ENCODE assay signal across 17 cellular contexts in genomic region chr1:66292341-66292740, GRCh38.
A peak's percentile ranks its signal among the peaks of the same experiment; 100 is the strongest.
DNase-seq lines count a peak whose midpoint lies in the region; ATAC-seq, FAIRE-seq and TF ChIP-seq lines count a peak whose summit lies in the region.
"Had no signal": no experiment of that assay in that cellular context is flagged by ENCODE, and none has a peak within 500 bp of the region (broad histone marks: within the 10 kb centered on the region; RNA-seq: fewer than 3 reads in every experiment).

No MANE protein-coding gene starts in this region.

- H3K4me3 Mint-ChIP-seq in activated T-helper 17 cell treated with anti-CD3 and anti-CD28 coated beads, Interleukin-2, amount 50 U/mL, for 72 hours, result no peak overlapping the region
- H3K4me3 Mint-ChIP-seq: CD4-positive, alpha-beta memory T cell; IgD-negative memory B cell had no signal

- DNase-seq in GM12891 (ENCODE audit: insufficient read length, low spot score) (no peak), PC-3 (no peak), substantia nigra (lab: John Stamatoyannopoulos, UW) (no peak), NCI-H748 treated with DMSO at 0.1 percent for 48 hours (lab: John Stamatoyannopoulos, UW) (no peak), RCC 7860 (ENCODE audit: low spot score) (no peak), GDM1 (lab: John Stamatoyannopoulos, UW) (no peak)
- DNase-seq: BE2C; CD4-positive, alpha-beta memory T cell; COR-L47; DND-41; GF-D8; HCEC 1CT had no signal

- TF ChIP-seq CTCF in PC-3 (conservative IDR thresholded peaks at IDR 0.05; ENCODE audit: low read depth, low read length), result no peak

- POLR2A ChIA-PET in PC-3 (lab: Charles Lee; ENCODE audit: unreplicated experiment), result interaction anchor here (0.6 kb wide), 1 partner anchor 127 kb away, joined by 3 read pairs; no protein-coding TSS in a partner anchor

- H3K4me2 ChIP-seq in PC-3 (ENCODE audit: low read length), result 0 out of 2 replicates have a peak overlapping the region, but pooled peaks have one; percentile 58

- H3K27ac ChIP-seq in PC-3 (ENCODE audit: low read length) (peak overlapping the region; percentile 95), substantia nigra (ENCODE audit: low read depth, low read length, poor library complexity, severe bottlenecking) (peak overlapping the region; percentile 11)
- H3K27ac ChIP-seq: C4-2B had no signal

- no peaks in the 10 kb centered on the region for H3K9me3 Mint-ChIP-seq in activated T-helper 17 cell treated with anti-CD3 and anti-CD28 coated beads, Interleukin-2, amount 50 U/mL, for 72 hours
- H3K9me3 Mint-ChIP-seq: CD4-positive, alpha-beta memory T cell; IgD-negative memory B cell had no signal

- no TSS peak for BruUV-seq in PC-3 (replicated peaks; lab: Mats Ljungman, UMichigan)

- ATAC-seq in PC-3, result no peak
- ATAC-seq in activated T-helper 17 cell treated with anti-CD3 and anti-CD28 coated beads, Interleukin-2, amount 50 U/mL, for 72 hours (replicated peaks), result no peak

- FAIRE-seq in GM12891 (lab: Jason Lieb, UNC) (peak; percentile 13), RCC 7860 (lab: Jason Lieb, UNC) (no peak)
- FAIRE-seq: A204.1, GM18507 had no signal

- H2AFZ ChIP-seq in PC-3 (ENCODE audit: low read length), result no peak overlapping the region

- no peaks in the 10 kb centered on the region for H3K9me3 ChIP-seq in PC-3 (ENCODE audit: low read length)
- H3K9me3 ChIP-seq: BE2C had no signal

- intact Hi-C loops in PC-3 (cut with micrococcal nuclease), result loop anchor here (5.0 kb wide), 1 partner anchor 60 kb away; no protein-coding TSS in a partner anchor

- no peaks in the 10 kb centered on the region for H3K79me2 ChIP-seq in PC-3 (ENCODE audit: low read length)

- H3K4me3 ChIP-seq in PC-3 (ENCODE audit: low read length), result no peak overlapping the region

- no peaks in the 10 kb centered on the region for H3K9me2 ChIP-seq in PC-3 (replicated peaks; ENCODE audit: low read length)

- CTCF ChIA-PET in PC-3 (lab: Charles Lee), result no interaction called here

- no peak overlapping the region for H3K27ac Mint-ChIP-seq in activated T-helper 17 cell treated with anti-CD3 and anti-CD28 coated beads, Interleukin-2, amount 50 U/mL, for 72 hours
- H3K27ac Mint-ChIP-seq: IgD-negative memory B cell had no signal

- peaks cover 4% of the 10 kb centered on the region for H3F3A ChIP-seq in PC-3 (ENCODE audit: low read length, unreplicated experiment)

- no peaks in the 10 kb centered on the region for H4K20me1 ChIP-seq in PC-3 (ENCODE audit: low read length)

- H3K27me3 ChIP-seq in PC-3 (ENCODE audit: low read length), result no peaks in the 10 kb centered on the region
- H3K27me3 ChIP-seq: BE2C had no signal

- TF ChIP-seq POLR2A in GM12891 (IDR thresholded peaks at IDR 0.05; ENCODE audit: low read depth, low read length), result no peak

- H3K36me3 ChIP-seq in PC-3 (ENCODE audit: low read depth, low read length), result no peaks in the 10 kb centered on the region
- H3K36me3 ChIP-seq: BE2C had no signal

- H3K4me1 ChIP-seq in PC-3 (ENCODE audit: insufficient read depth, low read length), result peaks cover 73% of the 10 kb centered on the region
- H3K4me1 ChIP-seq: BE2C had no signal

- peak overlapping the region; percentile 88 for H3K9ac ChIP-seq in PC-3 (ENCODE audit: low read length)

- no peaks in the 10 kb centered on the region for H3K27me3 Mint-ChIP-seq in activated T-helper 17 cell treated with anti-CD3 and anti-CD28 coated beads, Interleukin-2, amount 50 U/mL, for 72 hours
- H3K27me3 Mint-ChIP-seq: CD4-positive, alpha-beta memory T cell; IgD-negative memory B cell had no signal

- peaks cover 6% of the 10 kb centered on the region for H3K36me3 Mint-ChIP-seq in activated T-helper 17 cell treated with anti-CD3 and anti-CD28 coated beads, Interleukin-2, amount 50 U/mL, for 72 hours (ENCODE audit: low read depth)
- H3K36me3 Mint-ChIP-seq: CD4-positive, alpha-beta memory T cell; IgD-negative memory B cell had no signal

- peaks cover 38% of the 10 kb centered on the region for H3K4me1 Mint-ChIP-seq in activated T-helper 17 cell treated with anti-CD3 and anti-CD28 coated beads, Interleukin-2, amount 50 U/mL, for 72 hours

TF ChIP-seq in GM12891, 5 proteins besides CTCF, POLR2A, EP300 and RAD21:
- TF ChIP-seq POU2F2 (IDR thresholded peaks at IDR 0.05; ENCODE audit: low read depth, low read length) (no peak), TAF1 (IDR thresholded peaks at IDR 0.05; ENCODE audit: low read depth, low read length) (no peak), SPI1 (IDR thresholded peaks at IDR 0.05; ENCODE audit: low read depth, low read length) (no peak), POLR2AphosphoS5 (IDR thresholded peaks at IDR 0.05; ENCODE audit: low read depth, low read length) (no peak), PAX5 (IDR thresholded peaks at IDR 0.05; ENCODE audit: insufficient read depth, low read length, severe bottlenecking) (no peak)
